ENCODE assay signal across 10 cellular contexts in genomic region chr11:65434057-65434666, GRCh38. TPM values are rescaled to one million over a fixed set of nuclear protein-coding genes. Genes with fewer than 3 reads are reported as not detected.
DNase-seq lines count a peak whose midpoint lies in the region; ATAC-seq, FAIRE-seq and TF ChIP-seq lines count a peak whose summit lies in the region.
"Had no signal": no experiment of that assay in that cellular context is flagged by ENCODE, and none has a peak within 500 bp of the region (broad histone marks: within the 10 kb centered on the region; RNA-seq: fewer than 3 reads in every experiment).

No MANE protein-coding gene starts in this region.

- no peaks in the 10 kb centered on the region for H3K9me3 Mint-ChIP-seq in CD14-positive monocyte
- no peaks in the 10 kb centered on the region for H3K9me3 Mint-ChIP-seq in natural killer cell treated with Interleukin-12 subunit alpha and Interleukin-12 subunit beta and Interleukin-15 and Interleukin-18, amount 100 ng/mL, for 72 hours
- H3K9me3 Mint-ChIP-seq in stimulated activated memory B cell treated with anti-CD40 and anti-IgM and Interleukin-4, amounts not matched to agents 10 μg/mL and 1 μg/mL and 100 μg/mL, for 72 hours = no peaks in the 10 kb centered on the region
- H3K9me3 Mint-ChIP-seq: mesothelial cell of epicardium had no signal

- no peak overlapping the region for H2AFZ ChIP-seq in endothelial cell of umbilical vein (ENCODE audit: low read depth, low read length)

- peaks cover 25% of the 10 kb centered on the region for H3K4me1 ChIP-seq in endothelial cell of umbilical vein (ENCODE audit: control insufficient read depth, extremely low read depth, insufficient read depth, low read length)
- no peaks in the 10 kb centered on the region for H3K4me1 ChIP-seq in aorta (ENCODE audit: control insufficient read depth in 1 of 2, insufficient read depth in 2 of 2, low read length in 2 of 2)

- peaks cover 25 to 31% of the 10 kb centered on the region in 2 experiments for H3K36me3 ChIP-seq in endothelial cell of umbilical vein (ENCODE audit: control insufficient read depth in 2 of 2, extremely low read depth in 1 of 2, insufficient read depth in 2 of 2, low read length in 2 of 2)
- peaks cover 4 to 11% of the 10 kb centered on the region in 2 donors for H3K36me3 ChIP-seq in aorta (ENCODE audit: control insufficient read depth in 1 of 2, insufficient read depth in 2 of 2, low read length in 1 of 2)

- H3K27ac Mint-ChIP-seq in CD14-positive monocyte = peak overlapping the region in 4 of 7 donors; percentile 4 to 68 (median 10)
- peak overlapping the region; percentile 77 to 99 for H3K27ac Mint-ChIP-seq in natural killer cell treated with Interleukin-12 subunit alpha and Interleukin-12 subunit beta and Interleukin-15 and Interleukin-18, amount 100 ng/mL, for 72 hours
- H3K27ac Mint-ChIP-seq in stimulated activated memory B cell treated with anti-CD40 and anti-IgM and Interleukin-4, amounts not matched to agents 10 μg/mL and 1 μg/mL and 100 μg/mL, for 72 hours = no peak overlapping the region

- peaks cover 22% of the 10 kb centered on the region for H4K20me1 ChIP-seq in endothelial cell of umbilical vein (replicated peaks; ENCODE audit: control insufficient read depth, extremely low read depth, insufficient read depth, low read length)

- peaks cover 88% of the 10 kb centered on the region for H3K4me1 Mint-ChIP-seq in CD14-positive monocyte
- H3K4me1 Mint-ChIP-seq in natural killer cell treated with Interleukin-12 subunit alpha and Interleukin-12 subunit beta and Interleukin-15 and Interleukin-18, amount 100 ng/mL, for 72 hours (ENCODE audit: low read depth in 2 of 2) = peaks cover 77 to 80% of the 10 kb centered on the region in 2 donors
- H3K4me1 Mint-ChIP-seq in stimulated activated memory B cell treated with anti-CD40 and anti-IgM and Interleukin-4, amounts not matched to agents 10 μg/mL and 1 μg/mL and 100 μg/mL, for 72 hours = peaks cover 79% of the 10 kb centered on the region

- CTCF ChIA-PET in endothelial cell of umbilical vein (lab: Charles Lee) = interaction anchor here (1.1 to 1.3 kb wide), 2 partner anchors 13 to 18 kb away, joined by 3 to 8 read pairs; no protein-coding TSS in a partner anchor

- no peak for ATAC-seq in natural killer cell treated with Interleukin-12 subunit alpha and Interleukin-12 subunit beta and Interleukin-15 and Interleukin-18, amount 100 ng/mL, for 72 hours
- ATAC-seq in stimulated activated memory B cell treated with anti-CD40 and anti-IgM and Interleukin-4, amounts not matched to agents 10 μg/mL and 1 μg/mL and 100 μg/mL, for 72 hours = no peak
- no peak for ATAC-seq in HG02571 (IDR thresholded peaks at IDR 0.05; ENCODE audit: unreplicated experiment)
- ATAC-seq in aorta (ENCODE audit: low FRiP score) = no peak
- ATAC-seq in GM21515 (IDR thresholded peaks at IDR 0.05; ENCODE audit: unreplicated experiment) = no peak

- H3K27ac ChIP-seq in endothelial cell of umbilical vein (ENCODE audit: insufficient read depth, low read depth, low read length) (no peak overlapping the region), aorta (ENCODE audit: low read depth in 1 of 2, low read length in 2 of 2) (no peak overlapping the region)
- H3K27ac ChIP-seq: cardiac muscle cell had no signal

- dilution Hi-C loops in endothelial cell of umbilical vein (cut with MboI; ENCODE audit: extremely low pct_ligation_motif_present, low sequenced_read_pairs) = no loop called here

- POLR2A ChIA-PET in endothelial cell of umbilical vein (lab: Charles Lee) = interaction anchor here (0.5 kb wide), 1 partner anchor 58 kb away, joined by 3 read pairs; no protein-coding TSS in a partner anchor

- peaks cover 95% of the 10 kb centered on the region for H3K79me2 ChIP-seq in endothelial cell of umbilical vein (ENCODE audit: control insufficient read depth, insufficient read depth, low read length)

- H3K4me3 Mint-ChIP-seq in CD14-positive monocyte = peak overlapping the region in 1 of 2 donors; percentile 62
- no peak overlapping the region for H3K4me3 Mint-ChIP-seq in natural killer cell treated with Interleukin-12 subunit alpha and Interleukin-12 subunit beta and Interleukin-15 and Interleukin-18, amount 100 ng/mL, for 72 hours
- no peak overlapping the region for H3K4me3 Mint-ChIP-seq in stimulated activated memory B cell treated with anti-CD40 and anti-IgM and Interleukin-4, amounts not matched to agents 10 μg/mL and 1 μg/mL and 100 μg/mL, for 72 hours
- H3K4me3 Mint-ChIP-seq: mesothelial cell of epicardium had no signal

- no TSS peak for BruUV-seq in endothelial cell of umbilical vein (replicated peaks; lab: Mats Ljungman, UMichigan)

- no peak overlapping the region for H3K4me2 ChIP-seq in endothelial cell of umbilical vein (ENCODE audit: insufficient read depth, low read length)

- DNase-seq in CD14-positive monocyte (ENCODE audit: low spot score) (no peak), endothelial cell of umbilical vein (ENCODE audit: low read depth, low spot score) (peak; percentile 33), aorta (no peak)
- DNase-seq in natural killer cell treated with Interleukin-12 subunit alpha and Interleukin-12 subunit beta and Interleukin-15 and Interleukin-18, amount 100 ng/mL, for 72 hours (ENCODE audit: low spot score) = no peak

- TF ChIP-seq CTCF in CD14-positive monocyte (IDR thresholded peaks at IDR 0.05) (no peak), endothelial cell of umbilical vein (IDR thresholded peaks at IDR 0.05; ENCODE audit: extremely low read depth in 1 of 2, insufficient read depth in 1 of 2, low read depth in 1 of 2, low read length in 2 of 2) (no peak)

- H3K9me1 ChIP-seq in endothelial cell of umbilical vein (replicated peaks; ENCODE audit: control insufficient read depth, extremely low read depth, insufficient read depth, low read length) = no peaks in the 10 kb centered on the region

- no peak for TF ChIP-seq POLR2A in endothelial cell of umbilical vein (IDR thresholded peaks at IDR 0.05; ENCODE audit: low read depth, low read length)

- H3K27me3 ChIP-seq in endothelial cell of umbilical vein (ENCODE audit: control insufficient read depth in 2 of 2, insufficient read depth in 2 of 2, low read length in 2 of 2) (no peaks in the 10 kb centered on the region), aorta (ENCODE audit: control insufficient read depth in 1 of 2, insufficient read depth in 2 of 2, low read length in 1 of 2) (no peaks in the 10 kb centered on the region)
- H3K27me3 ChIP-seq: cardiac muscle cell had no signal

- peaks cover 0 to 2% (median 0%) of the 10 kb centered on the region in 3 donors for H3K27me3 Mint-ChIP-seq in CD14-positive monocyte (ENCODE audit: low read depth in 3 of 3)
- H3K27me3 Mint-ChIP-seq in natural killer cell treated with Interleukin-12 subunit alpha and Interleukin-12 subunit beta and Interleukin-15 and Interleukin-18, amount 100 ng/mL, for 72 hours = no peaks in the 10 kb centered on the region
- no peaks in the 10 kb centered on the region for H3K27me3 Mint-ChIP-seq in stimulated activated memory B cell treated with anti-CD40 and anti-IgM and Interleukin-4, amounts not matched to agents 10 μg/mL and 1 μg/mL and 100 μg/mL, for 72 hours

- H3K9me3 ChIP-seq in endothelial cell of umbilical vein (replicated peaks; ENCODE audit: control insufficient read depth, insufficient read depth, low read length) (no peaks in the 10 kb centered on the region), aorta (ENCODE audit: control insufficient read depth, low read length) (no peaks in the 10 kb centered on the region)

- intact Hi-C loops in CD14-positive monocyte (cut with micrococcal nuclease) = no loop called here
- intact Hi-C loops in endothelial cell of umbilical vein (cut with micrococcal nuclease) = no loop called here
- intact Hi-C loops in aorta (cut with DNase I) = no loop called here

- H3K4me3 ChIP-seq in endothelial cell of umbilical vein (replicated peaks in 1 of 3; ENCODE audit: insufficient read depth in 1 of 3, low read depth in 1 of 3, low read length in 3 of 3) = no peak overlapping the region
- no peak overlapping the region for H3K4me3 ChIP-seq in aorta (ENCODE audit: low read length in 2 of 2)
- H3K4me3 ChIP-seq: cardiac muscle cell had no signal

- WGBS in aorta, 2 donors = 61 to 64% methylated on average over 6 of the region's 6 CpGs

- H3K36me3 Mint-ChIP-seq in CD14-positive monocyte = peaks cover 81 to 82% of the 10 kb centered on the region in 2 donors
- peaks cover 20% of the 10 kb centered on the region for H3K36me3 Mint-ChIP-seq in natural killer cell treated with Interleukin-12 subunit alpha and Interleukin-12 subunit beta and Interleukin-15 and Interleukin-18, amount 100 ng/mL, for 72 hours
- H3K36me3 Mint-ChIP-seq in stimulated activated memory B cell treated with anti-CD40 and anti-IgM and Interleukin-4, amounts not matched to agents 10 μg/mL and 1 μg/mL and 100 μg/mL, for 72 hours = peaks cover 47% of the 10 kb centered on the region

- H3K9ac ChIP-seq in endothelial cell of umbilical vein (replicated peaks; ENCODE audit: extremely low read depth, insufficient read depth, low read length) = no peak overlapping the region

- no peak for FAIRE-seq in endothelial cell of umbilical vein (lab: Jason Lieb, UNC)

RNA-seq across cellular contexts. Expression of gene NEAT1, which starts 11.6 kb away (rescaled TPM):
- polyA plus RNA-seq in CD14-positive monocyte (1 to 10 TPM in 1 of 2 donors, under 1 TPM in 1; 0.90 to 1.3 TPM), endothelial cell of umbilical vein (34.4 and 43.3 TPM in 2 replicates), aorta (1,000 to 10,000 TPM in 1 of 2 donors, 100 to 1,000 TPM in 1; 239 to 1,307 TPM)
- 67.8 TPM for polyA plus RNA-seq in PFSK-1 (2012; ENCODE audit: insufficient read length, low read depth)
- total RNA-seq in endothelial cell of umbilical vein (957 and 1,053 TPM in 2 replicates), aorta (1,000 to 10,000 TPM; 1,566 to 1,734 TPM)
- 15.1 and 49.9 TPM in 2 replicates for polyA plus RNA-seq in endothelial cell of umbilical vein (2011; cell fraction: cytosol; rRNA removed)
- 443 and 462 TPM in 2 replicates for polyA plus RNA-seq in endothelial cell of umbilical vein (2011; cell fraction: nucleus; rRNA removed)
- polyA plus RNA-seq in endothelial cell of umbilical vein (2012) = 254 and 310 TPM in 2 replicates
- 900 and 1,086 TPM in 2 replicates for polyA minus RNA-seq in endothelial cell of umbilical vein
- polyA minus RNA-seq in endothelial cell of umbilical vein (2011; cell fraction: cytosol; rRNA and poly(A)+ RNA removed) = 31.7 TPM
- polyA minus RNA-seq in endothelial cell of umbilical vein (2011; cell fraction: nucleus; rRNA and poly(A)+ RNA removed) = 1,191 and 1,444 TPM in 2 replicates
- total RNA-seq in natural killer cell treated with Interleukin-12 subunit alpha and Interleukin-12 subunit beta and Interleukin-15 and Interleukin-18, amount 100 ng/mL, for 72 hours = 100 to 1,000 TPM; 432 to 571 TPM

RNA-seq across cellular contexts. Expression of gene FRMD8, which starts 47.7 kb away (rescaled TPM):
- polyA plus RNA-seq in CD14-positive monocyte = 10 to 100 TPM; 33.7 to 41.2 TPM
- 62.0 TPM for polyA plus RNA-seq in PFSK-1 (2012; ENCODE audit: insufficient read length, low read depth)
- total RNA-seq in endothelial cell of umbilical vein = 53.9 and 57.7 TPM in 2 replicates
- polyA plus RNA-seq in endothelial cell of umbilical vein = 36.4 and 45.3 TPM in 2 replicates
- 24.9 and 33.1 TPM in 2 replicates for polyA plus RNA-seq in endothelial cell of umbilical vein (2011; cell fraction: cytosol; rRNA removed)
- 38.1 and 42.6 TPM in 2 replicates for polyA plus RNA-seq in endothelial cell of umbilical vein (2011; cell fraction: nucleus; rRNA removed)
- polyA plus RNA-seq in endothelial cell of umbilical vein (2012) = 24.3 and 29.2 TPM in 2 replicates
- 34.9 and 44.0 TPM in 2 replicates for polyA minus RNA-seq in endothelial cell of umbilical vein
- 16.4 TPM for polyA minus RNA-seq in endothelial cell of umbilical vein (2011; cell fraction: cytosol; rRNA and poly(A)+ RNA removed)
- polyA minus RNA-seq in endothelial cell of umbilical vein (2011; cell fraction: nucleus; rRNA and poly(A)+ RNA removed) = 22.2 and 24.7 TPM in 2 replicates
- total RNA-seq in natural killer cell treated with Interleukin-12 subunit alpha and Interleukin-12 subunit beta and Interleukin-15 and Interleukin-18, amount 100 ng/mL, for 72 hours = 10 to 100 TPM; 50.5 to 68.4 TPM
- total RNA-seq in aorta = 10 to 100 TPM; 27.8 to 39.5 TPM
- polyA plus RNA-seq in aorta = 10 to 100 TPM; 16.8 to 19.2 TPM

RNA-seq across cellular contexts. Expression of gene SLC25A45, which starts 51.7 kb away (rescaled TPM):
- polyA plus RNA-seq in CD14-positive monocyte = 1 to 10 TPM; 3.7 to 4.1 TPM
- polyA plus RNA-seq in PFSK-1 (2012; ENCODE audit: insufficient read length, low read depth) = 0.99 TPM
- total RNA-seq in endothelial cell of umbilical vein = 3.1 and 4.8 TPM in 2 replicates
- polyA plus RNA-seq in endothelial cell of umbilical vein = 1.2 TPM in 2 replicates
- 0.52 and 0.66 TPM in 2 replicates for polyA plus RNA-seq in endothelial cell of umbilical vein (2011; cell fraction: cytosol; rRNA removed)
- polyA plus RNA-seq in endothelial cell of umbilical vein (2011; cell fraction: nucleus; rRNA removed) = 2.1 and 2.5 TPM in 2 replicates
- polyA plus RNA-seq in endothelial cell of umbilical vein (2012) = 1.5 and 1.6 TPM in 2 replicates
- 0.55 and 1.9 TPM in 2 replicates for polyA minus RNA-seq in endothelial cell of umbilical vein
- 6.2 TPM for polyA minus RNA-seq in endothelial cell of umbilical vein (2011; cell fraction: cytosol; rRNA and poly(A)+ RNA removed)
- polyA minus RNA-seq in endothelial cell of umbilical vein (2011; cell fraction: nucleus; rRNA and poly(A)+ RNA removed) = 1.7 and 2.0 TPM in 2 replicates
- total RNA-seq in natural killer cell treated with Interleukin-12 subunit alpha and Interleukin-12 subunit beta and Interleukin-15 and Interleukin-18, amount 100 ng/mL, for 72 hours = 10 to 100 TPM; 10.8 to 12.6 TPM
- total RNA-seq in aorta = 10 to 100 TPM in 1 of 2 donors, 1 to 10 TPM in 1; 9.1 to 16.0 TPM
- polyA plus RNA-seq in aorta = 10 to 100 TPM in 1 of 2 donors, 1 to 10 TPM in 1; 5.6 to 10.7 TPM
